In genomic region chr1:54537611-54538010, GRCh38 we compare ENCODE assay signal across 1 cellular context.
TF ChIP-seq lines count a peak whose summit lies in the region.

No MANE protein-coding gene starts in this region.

TF ChIP-seq in GM23338, 12 proteins besides CTCF, POLR2A, EP300 and RAD21 (continued from another document):
- TF ChIP-seq ZNF462 (CRISPR knock-in tag; IDR thresholded peaks at IDR 0.05) (no peak), ETS1 (IDR thresholded peaks at IDR 0.05) (no peak), ZNF331 (CRISPR knock-in tag; IDR thresholded peaks at IDR 0.05; ENCODE audit: low read depth) (no peak), EZH2 (IDR thresholded peaks at IDR 0.05; ENCODE audit: low read depth, unreplicated experiment) (no peak)
